In the genomic region with DNA sequence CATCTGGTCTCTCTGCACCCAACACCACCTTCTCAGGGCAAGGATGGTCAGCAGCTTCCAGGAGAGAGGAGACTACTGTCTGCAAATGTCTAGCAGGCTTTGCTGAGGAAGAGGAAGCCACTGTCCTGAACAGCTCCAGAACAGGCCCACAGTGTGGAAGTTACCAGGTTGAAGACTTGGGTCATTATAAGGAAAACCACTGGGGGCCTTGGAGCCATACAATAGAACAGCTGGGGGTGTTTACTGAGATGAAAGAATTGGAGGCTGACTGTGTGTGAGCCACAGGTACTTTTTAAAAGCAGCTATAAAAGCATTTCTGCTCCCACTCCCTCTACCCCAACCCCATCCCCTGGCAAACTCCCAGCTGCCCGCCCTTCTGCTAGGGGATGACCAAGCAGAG, we compare ENCODE assay signal across 1 cellular context.
TF ChIP-seq lines count a peak whose summit lies in the region.

No MANE protein-coding gene starts in this region.

TF ChIP-seq in GM23338, 12 proteins besides CTCF, POLR2A, EP300 and RAD21 (continued from another document):
- TF ChIP-seq, protein P1, sequence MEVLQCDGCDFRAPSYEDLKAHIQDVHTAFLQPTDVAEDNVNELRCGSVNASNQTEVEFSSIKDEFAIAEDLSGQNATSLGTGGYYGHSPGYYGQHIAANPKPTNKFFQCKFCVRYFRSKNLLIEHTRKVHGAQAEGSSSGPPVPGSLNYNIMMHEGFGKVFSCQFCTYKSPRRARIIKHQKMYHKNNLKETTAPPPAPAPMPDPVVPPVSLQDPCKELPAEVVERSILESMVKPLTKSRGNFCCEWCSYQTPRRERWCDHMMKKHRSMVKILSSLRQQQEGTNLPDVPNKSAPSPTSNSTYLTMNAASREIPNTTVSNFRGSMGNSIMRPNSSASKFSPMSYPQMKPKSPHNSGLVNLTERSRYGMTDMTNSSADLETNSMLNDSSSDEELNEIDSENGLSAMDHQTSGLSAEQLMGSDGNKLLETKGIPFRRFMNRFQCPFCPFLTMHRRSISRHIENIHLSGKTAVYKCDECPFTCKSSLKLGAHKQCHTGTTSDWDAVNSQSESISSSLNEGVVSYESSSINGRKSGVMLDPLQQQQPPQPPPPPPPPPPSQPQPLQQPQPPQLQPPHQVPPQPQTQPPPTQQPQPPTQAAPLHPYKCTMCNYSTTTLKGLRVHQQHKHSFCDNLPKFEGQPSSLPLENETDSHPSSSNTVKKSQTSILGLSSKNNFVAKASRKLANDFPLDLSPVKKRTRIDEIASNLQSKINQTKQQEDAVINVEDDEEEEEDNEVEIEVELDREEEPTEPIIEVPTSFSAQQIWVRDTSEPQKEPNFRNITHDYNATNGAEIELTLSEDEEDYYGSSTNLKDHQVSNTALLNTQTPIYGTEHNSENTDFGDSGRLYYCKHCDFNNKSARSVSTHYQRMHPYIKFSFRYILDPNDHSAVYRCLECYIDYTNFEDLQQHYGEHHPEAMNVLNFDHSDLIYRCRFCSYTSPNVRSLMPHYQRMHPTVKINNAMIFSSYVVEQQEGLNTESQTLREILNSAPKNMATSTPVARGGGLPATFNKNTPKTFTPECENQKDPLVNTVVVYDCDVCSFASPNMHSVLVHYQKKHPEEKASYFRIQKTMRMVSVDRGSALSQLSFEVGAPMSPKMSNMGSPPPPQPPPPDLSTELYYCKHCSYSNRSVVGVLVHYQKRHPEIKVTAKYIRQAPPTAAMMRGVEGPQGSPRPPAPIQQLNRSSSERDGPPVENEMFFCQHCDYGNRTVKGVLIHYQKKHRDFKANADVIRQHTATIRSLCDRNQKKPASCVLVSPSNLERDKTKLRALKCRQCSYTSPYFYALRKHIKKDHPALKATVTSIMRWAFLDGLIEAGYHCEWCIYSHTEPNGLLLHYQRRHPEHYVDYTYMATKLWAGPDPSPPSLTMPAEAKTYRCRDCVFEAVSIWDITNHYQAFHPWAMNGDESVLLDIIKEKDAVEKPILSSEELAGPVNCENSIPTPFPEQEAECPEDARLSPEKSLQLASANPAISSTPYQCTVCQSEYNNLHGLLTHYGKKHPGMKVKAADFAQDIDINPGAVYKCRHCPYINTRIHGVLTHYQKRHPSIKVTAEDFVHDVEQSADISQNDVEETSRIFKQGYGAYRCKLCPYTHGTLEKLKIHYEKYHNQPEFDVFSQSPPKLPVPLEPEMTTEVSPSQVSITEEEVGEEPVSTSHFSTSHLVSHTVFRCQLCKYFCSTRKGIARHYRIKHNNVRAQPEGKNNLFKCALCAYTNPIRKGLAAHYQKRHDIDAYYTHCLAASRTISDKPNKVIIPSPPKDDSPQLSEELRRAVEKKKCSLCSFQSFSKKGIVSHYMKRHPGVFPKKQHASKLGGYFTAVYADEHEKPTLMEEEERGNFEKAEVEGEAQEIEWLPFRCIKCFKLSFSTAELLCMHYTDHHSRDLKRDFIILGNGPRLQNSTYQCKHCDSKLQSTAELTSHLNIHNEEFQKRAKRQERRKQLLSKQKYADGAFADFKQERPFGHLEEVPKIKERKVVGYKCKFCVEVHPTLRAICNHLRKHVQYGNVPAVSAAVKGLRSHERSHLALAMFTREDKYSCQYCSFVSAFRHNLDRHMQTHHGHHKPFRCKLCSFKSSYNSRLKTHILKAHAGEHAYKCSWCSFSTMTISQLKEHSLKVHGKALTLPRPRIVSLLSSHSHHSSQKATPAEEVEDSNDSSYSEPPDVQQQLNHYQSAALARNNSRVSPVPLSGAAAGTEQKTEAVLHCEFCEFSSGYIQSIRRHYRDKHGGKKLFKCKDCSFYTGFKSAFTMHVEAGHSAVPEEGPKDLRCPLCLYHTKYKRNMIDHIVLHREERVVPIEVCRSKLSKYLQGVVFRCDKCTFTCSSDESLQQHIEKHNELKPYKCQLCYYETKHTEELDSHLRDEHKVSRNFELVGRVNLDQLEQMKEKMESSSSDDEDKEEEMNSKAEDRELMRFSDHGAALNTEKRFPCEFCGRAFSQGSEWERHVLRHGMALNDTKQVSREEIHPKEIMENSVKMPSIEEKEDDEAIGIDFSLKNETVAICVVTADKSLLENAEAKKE (CRISPR knock-in tag; IDR thresholded peaks at IDR 0.05) = peak; percentile 5; the same call in 1 of the 2 replicates
TF ChIP-seq in GM23338: peak in this region for 1.
